ENCODE assay signal across 10 cellular contexts in the genomic region with DNA sequence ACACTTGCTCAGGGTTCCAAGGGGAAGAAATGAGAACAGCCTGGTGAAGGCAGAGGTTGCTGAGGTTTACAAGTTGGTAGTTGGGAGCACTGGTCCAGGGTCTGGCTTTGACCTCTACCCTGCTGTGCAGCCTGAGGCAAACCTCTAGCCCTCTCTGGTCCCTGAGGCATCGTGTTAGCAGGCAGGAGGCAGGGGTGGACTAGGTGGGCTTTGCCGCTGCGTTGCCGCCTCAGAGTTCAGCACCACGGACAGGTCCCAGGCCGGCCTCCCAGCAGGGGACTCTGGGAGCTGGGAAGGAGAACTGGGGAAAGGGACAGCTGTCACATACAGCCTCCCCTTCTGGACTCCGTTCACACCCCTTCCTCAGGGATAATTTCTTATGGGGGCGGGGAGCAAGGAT. TPM values are rescaled to one million over a fixed set of nuclear protein-coding genes. Genes with fewer than 3 reads are reported as not detected.
DNase-seq lines count a peak whose midpoint lies in the region; FAIRE-seq and TF ChIP-seq lines count a peak whose summit lies in the region.
"Had no signal": no experiment of that assay in that cellular context is flagged by ENCODE, and none has a peak within 500 bp of the region (broad histone marks: within the 10 kb centered on the region; RNA-seq: fewer than 3 reads in every experiment).

No MANE protein-coding gene starts in this region.

- no peaks in the 10 kb centered on the region for H3K79me2 ChIP-seq in neural progenitor cell (ENCODE audit: low read depth)

- H3K4me3 Mint-ChIP-seq in neural progenitor cell: peak overlapping the region; percentile 69
- H3K4me3 Mint-ChIP-seq: memory B cell had no signal

- H3K36me3 ChIP-seq in HAP-1 (replicated peaks) (no peaks in the 10 kb centered on the region), NT2/D1 (ENCODE audit: insufficient read depth, insufficient read length, low read length) (no peaks in the 10 kb centered on the region), neural progenitor cell (no peaks in the 10 kb centered on the region), Peyer's patch (no peaks in the 10 kb centered on the region), BE2C (no peaks in the 10 kb centered on the region)

- peaks cover 31% of the 10 kb centered on the region for H4K20me1 ChIP-seq in neural progenitor cell (ENCODE audit: low read depth)

- H3K4me3 ChIP-seq in HAP-1 (no peak overlapping the region), NT2/D1 (ENCODE audit: insufficient read length, low read depth) (no peak overlapping the region), neural progenitor cell (no peak overlapping the region), Peyer's patch (no peak overlapping the region), BE2C (ENCODE audit: low read depth, low read length) (no peak overlapping the region)

- H3K27me3 Mint-ChIP-seq in neural progenitor cell (ENCODE audit: insufficient read depth, low read depth): peaks cover 44% of the 10 kb centered on the region

- H2AFZ ChIP-seq in neural progenitor cell (replicated peaks): no peak overlapping the region

- no peaks in the 10 kb centered on the region for H3K9me3 Mint-ChIP-seq in neural progenitor cell
- H3K9me3 Mint-ChIP-seq: memory B cell had no signal

- H3K27me3 ChIP-seq in HAP-1 (ENCODE audit: low read depth) (peaks cover 25% of the 10 kb centered on the region), NT2/D1 (ENCODE audit: insufficient read depth, insufficient read length) (peaks cover 62% of the 10 kb centered on the region), neural progenitor cell (peaks cover 50% of the 10 kb centered on the region), Peyer's patch (peaks cover 0 to 24% of the 10 kb centered on the region in 2 donors), BE2C (peaks cover 29% of the 10 kb centered on the region)

- peaks cover 6% of the 10 kb centered on the region for H3F3A ChIP-seq in neural progenitor cell (ENCODE audit: low read depth)

- no peak overlapping the region for H3K9ac ChIP-seq in NT2/D1 (ENCODE audit: insufficient read length, low read depth)
- H3K9ac ChIP-seq in neural progenitor cell: no peak overlapping the region

- H3K27ac ChIP-seq in neural progenitor cell (no peak overlapping the region), Peyer's patch (no peak overlapping the region)

- H3K4me2 ChIP-seq in neural progenitor cell: no peak overlapping the region

- no peaks in the 10 kb centered on the region for H3K36me3 Mint-ChIP-seq in neural progenitor cell
- H3K36me3 Mint-ChIP-seq: memory B cell had no signal

- no peak for TF ChIP-seq POLR2A in Peyer's patch (IDR thresholded peaks at IDR 0.05)
- TF ChIP-seq POLR2A in GM12891 (IDR thresholded peaks at IDR 0.05; ENCODE audit: low read depth, low read length): no peak

- H3K4me1 ChIP-seq in HAP-1 (no peaks in the 10 kb centered on the region), NT2/D1 (ENCODE audit: insufficient read depth, insufficient read length) (peaks cover 13% of the 10 kb centered on the region), neural progenitor cell (no peaks in the 10 kb centered on the region), Peyer's patch (no peaks in the 10 kb centered on the region), BE2C (no peaks in the 10 kb centered on the region)

- FAIRE-seq in GM12891 (lab: Jason Lieb, UNC): no peak

- DNase-seq in HAP-1 (ENCODE audit: low spot score in 2 of 2): peak; percentile 45 to 87
- DNase-seq in NT2/D1 (ENCODE audit: low read depth, low spot score): peak; percentile 69
- DNase-seq in ecto neural progenitor cell (ENCODE audit: low spot score): peak; percentile 91
- DNase-seq in neural progenitor cell (ENCODE audit: low spot score): peak; percentile 87
- no peak for DNase-seq in Peyer's patch
- no peak for DNase-seq in BE2C
- no peak for DNase-seq in ureter (ENCODE audit: low spot score)
- DNase-seq in GM12891 (ENCODE audit: insufficient read length, low spot score): no peak
- DNase-seq: NCI-H187 treated with DMSO at 0.1 percent for 48 hours had no signal

- TF ChIP-seq CTCF in neural progenitor cell (IDR thresholded peaks at IDR 0.05) (no peak), Peyer's patch (IDR thresholded peaks at IDR 0.05) (no peak), BE2C (IDR thresholded peaks at IDR 0.05; ENCODE audit: low read depth, low read length) (no peak)

- in situ Hi-C loops in HAP-1 (cut with MboI; ENCODE audit: low sequenced_read_pairs): no loop called here

- peaks cover 18% of the 10 kb centered on the region for H3K4me1 Mint-ChIP-seq in neural progenitor cell

- H3K27ac Mint-ChIP-seq in neural progenitor cell: no peak overlapping the region
- H3K27ac Mint-ChIP-seq: memory B cell had no signal

- H3K9me3 ChIP-seq in HAP-1: no peaks in the 10 kb centered on the region
- H3K9me3 ChIP-seq in NT2/D1 (ENCODE audit: insufficient read depth, low read length): no peaks in the 10 kb centered on the region
- no peaks in the 10 kb centered on the region for H3K9me3 ChIP-seq in neural progenitor cell (ENCODE audit: low read depth)
- no peaks in the 10 kb centered on the region for H3K9me3 ChIP-seq in Peyer's patch
- H3K9me3 ChIP-seq in BE2C: no peaks in the 10 kb centered on the region; the same call in 1 of the 2 replicates

TF ChIP-seq in GM12891, 5 proteins besides CTCF, POLR2A, EP300 and RAD21:
- TF ChIP-seq SPI1 (IDR thresholded peaks at IDR 0.05; ENCODE audit: low read depth, low read length) (no peak), PAX5 (IDR thresholded peaks at IDR 0.05; ENCODE audit: insufficient read depth, low read length, severe bottlenecking) (no peak), POU2F2 (IDR thresholded peaks at IDR 0.05; ENCODE audit: low read depth, low read length) (no peak)

RNA-seq across cellular contexts. Expression of gene NCAN, which starts 3.1 kb away (rescaled TPM):
- total RNA-seq in neural progenitor cell (ENCODE audit: low replicate concordance) (4.8 and 12.9 TPM in 2 replicates), Peyer's patch (not detected), ureter (not detected)
- 0.06 TPM for polyA plus RNA-seq in BE2C (2012; ENCODE audit: insufficient read depth, insufficient read length, low read depth)
- polyA plus RNA-seq in GM12891 (2012; ENCODE audit: low read depth, missing spikeins): 0.33 TPM

RNA-seq across cellular contexts. Expression of gene NR2C2AP, which starts 11.7 kb away (rescaled TPM):
- total RNA-seq in neural progenitor cell (ENCODE audit: low replicate concordance): 7.6 and 9.6 TPM in 2 replicates
- total RNA-seq in Peyer's patch: 10 to 100 TPM in 2 of 4 donors, 1 to 10 TPM in 2; 5.0 to 11.6 (median 8.7) TPM
- polyA plus RNA-seq in BE2C (2012; ENCODE audit: insufficient read depth, insufficient read length, low read depth): 41.1 TPM
- 24.1 TPM for total RNA-seq in ureter
- 13.3 TPM for polyA plus RNA-seq in GM12891 (2012; ENCODE audit: low read depth, missing spikeins)

RNA-seq across cellular contexts. Expression of gene RFXANK, which starts 22.8 kb away (rescaled TPM):
- total RNA-seq in neural progenitor cell (ENCODE audit: low replicate concordance) (31.2 and 60.9 TPM in 2 replicates), Peyer's patch (10 to 100 TPM; 18.2 to 75.1 (median 51.9) TPM), ureter (50.6 TPM)
- 90.7 TPM for polyA plus RNA-seq in BE2C (2012; ENCODE audit: insufficient read depth, insufficient read length, low read depth)
- polyA plus RNA-seq in GM12891 (2012; ENCODE audit: low read depth, missing spikeins): 119 TPM

RNA-seq across cellular contexts. Expression of gene BORCS8, which starts 22.9 kb away (rescaled TPM):
- total RNA-seq in neural progenitor cell (ENCODE audit: low replicate concordance) (6.3 and 15.1 TPM in 2 replicates), Peyer's patch (10 to 100 TPM; 17.2 to 32.2 (median 22.1) TPM), ureter (58.0 TPM)
- 139 TPM for polyA plus RNA-seq in BE2C (2012; ENCODE audit: insufficient read depth, insufficient read length, low read depth)
- polyA plus RNA-seq in GM12891 (2012; ENCODE audit: low read depth, missing spikeins): 14.7 TPM

RNA-seq across cellular contexts. Expression of gene MEF2B, which starts 44.8 kb away (rescaled TPM):
- total RNA-seq in neural progenitor cell (ENCODE audit: low replicate concordance): 0.15 TPM in 1 of 2 replicates, not detected in the other
- total RNA-seq in Peyer's patch: 1 to 10 TPM in 2 of 4 donors, not detected in 2; 5.0 to 7.4 TPM
- not detected for polyA plus RNA-seq in BE2C (2012; ENCODE audit: insufficient read depth, insufficient read length, low read depth)
- 4.4 TPM for total RNA-seq in ureter
- polyA plus RNA-seq in GM12891 (2012; ENCODE audit: low read depth, missing spikeins): 64.8 TPM

Comparison
In these comparisons a context has a peak if more than half of its experiments do, and no peak if none do; other contexts are left out.
1. DNase-seq: peak in HAP-1 (2 of 2), NT2/D1 (single experiment), ecto neural progenitor cell (single experiment) and neural progenitor cell (single experiment); none in Peyer's patch (0 of 3), BE2C (single experiment), ureter (single experiment) and GM12891 (single experiment).